ENCODE assay signal across 1 cellular context in genomic region chr3:84759361-84759760, GRCh38.
TF ChIP-seq lines count a peak whose summit lies in the region.

No MANE protein-coding gene starts in this region.

TF ChIP-seq in H1, 55 proteins besides CTCF, POLR2A, EP300 and RAD21:
- TF ChIP-seq TBP (IDR thresholded peaks at IDR 0.05; ENCODE audit: low read depth, low read length) (no peak), CBX5 (IDR thresholded peaks at IDR 0.05; ENCODE audit: low read depth, low read length) (no peak), SP1 (IDR thresholded peaks at IDR 0.05; ENCODE audit: low read depth, low read length) (no peak), RFX5 (IDR thresholded peaks at IDR 0.05; ENCODE audit: borderline replicate concordance, low read depth, low read length) (no peak), ASH2L (IDR thresholded peaks at IDR 0.05; ENCODE audit: low read length) (no peak), TAF7 (optimal IDR thresholded peaks at IDR 0.05; ENCODE audit: borderline replicate concordance, low read depth, low read length) (no peak), POLR2AphosphoS5 (IDR thresholded peaks at IDR 0.05; ENCODE audit: low read depth, low read length) (no peak), SP2 (IDR thresholded peaks at IDR 0.05; ENCODE audit: low read length) (no peak)
